Comparison of ENCODE assay signal across 8 cellular contexts in genomic region chr2:74529357-74530238, GRCh38. TPM values are rescaled to one million over a fixed set of nuclear protein-coding genes. Genes with fewer than 3 reads are reported as not detected.
A peak's percentile ranks its signal among the peaks of the same experiment; 100 is the strongest.
DNase-seq lines count a peak whose midpoint lies in the region; ATAC-seq and TF ChIP-seq lines count a peak whose summit lies in the region.

AUP1 (minus strand) TSS chr2:74529706; CDS start chr2:74529629, 77 bp downstream.
HTRA2 (plus strand) TSS chr2:74529933; CDS start chr2:74530007, 74 bp downstream.

- no peaks in the 10 kb centered on the region for H3K27me3 ChIP-seq in kidney epithelial cell (ENCODE audit: control insufficient read depth, insufficient read depth, low read length)

- H3K36me3 Mint-ChIP-seq in chondrocyte (ENCODE audit: low read depth): peaks cover 27% of the 10 kb centered on the region

- peak; percentile 99 for DNase-seq in AG20443 (ENCODE audit: low spot score)
- DNase-seq in NCI-H510A treated with DMSO at 0.1 percent for 48 hours (lab: John Stamatoyannopoulos, UW): peak; percentile 96
- peak; percentile 87 to 92 for DNase-seq in activated CD4-positive, alpha-beta T cell treated with anti-CD3 and anti-CD28 coated beads for 24 hours (ENCODE audit: low read depth in 2 of 2)
- peak; percentile 100 for DNase-seq in chondrocyte (ENCODE audit: low spot score)
- DNase-seq in kidney epithelial cell (ENCODE audit: low read depth): peak; percentile 97
- DNase-seq in stimulated activated CD4-positive, alpha-beta T cell treated with anti-CD3 and anti-CD28 coated beads, Interleukin-15, amount 100 ng/mL, for 48 hours (ENCODE audit: low read depth in 2 of 2): peak; percentile 92 to 94

- peak within 1 kb of the TSS; percentile 95 for H3K27ac Mint-ChIP-seq in chondrocyte (ENCODE audit: unreplicated experiment)

- TF ChIP-seq POLR2A in GM19099 (IDR thresholded peaks at IDR 0.05; ENCODE audit: extremely low read depth, insufficient read length, low read depth): peak; percentile 98

- peak within 1 kb of the TSS; percentile 62 for H3K4me3 ChIP-seq in kidney epithelial cell (ENCODE audit: low read depth, low read length)

- no peaks in the 10 kb centered on the region for H3K9me3 Mint-ChIP-seq in chondrocyte (ENCODE audit: low read depth)

- H3K4me1 Mint-ChIP-seq in chondrocyte (ENCODE audit: low read depth): peaks cover 40% of the 10 kb centered on the region

- H3K4me3 Mint-ChIP-seq in chondrocyte (ENCODE audit: unreplicated experiment): peak within 1 kb of the TSS; percentile 98

- TF ChIP-seq CTCF in chondrocyte (IDR thresholded peaks at IDR 0.05) (no peak), kidney epithelial cell (IDR thresholded peaks at IDR 0.05; ENCODE audit: insufficient read depth, low read length, poor library complexity, severe bottlenecking) (no peak)

- ATAC-seq in HG03432 (IDR thresholded peaks at IDR 0.05; ENCODE audit: unreplicated experiment): peak; percentile 84

- H3K27me3 Mint-ChIP-seq in chondrocyte (ENCODE audit: low read depth): no peaks in the 10 kb centered on the region

- H3K36me3 ChIP-seq in kidney epithelial cell (ENCODE audit: control insufficient read depth, insufficient read depth, low read length): peaks cover 4% of the 10 kb centered on the region

RNA-seq across cellular contexts. Expression of gene AUP1, which starts in this region (rescaled TPM):
- total RNA-seq in chondrocyte (76.8 to 94.3 TPM (median 79.8 TPM) in 3 replicates), kidney epithelial cell (143 TPM in 2 replicates)

RNA-seq across cellular contexts. Expression of gene HTRA2, which starts in this region (rescaled TPM):
- total RNA-seq in chondrocyte: 23.8 to 31.2 TPM (median 24.2 TPM) in 3 replicates
- 35.1 and 36.0 TPM in 2 replicates for total RNA-seq in kidney epithelial cell

Comparison
In these comparisons a context has a peak if more than half of its experiments do, and no peak if none do; other contexts are left out.
1. Peak in every context shown above with its lines: DNase-seq, ATAC-seq and H3K4me3 ChIP-seq.